In the genomic region with DNA sequence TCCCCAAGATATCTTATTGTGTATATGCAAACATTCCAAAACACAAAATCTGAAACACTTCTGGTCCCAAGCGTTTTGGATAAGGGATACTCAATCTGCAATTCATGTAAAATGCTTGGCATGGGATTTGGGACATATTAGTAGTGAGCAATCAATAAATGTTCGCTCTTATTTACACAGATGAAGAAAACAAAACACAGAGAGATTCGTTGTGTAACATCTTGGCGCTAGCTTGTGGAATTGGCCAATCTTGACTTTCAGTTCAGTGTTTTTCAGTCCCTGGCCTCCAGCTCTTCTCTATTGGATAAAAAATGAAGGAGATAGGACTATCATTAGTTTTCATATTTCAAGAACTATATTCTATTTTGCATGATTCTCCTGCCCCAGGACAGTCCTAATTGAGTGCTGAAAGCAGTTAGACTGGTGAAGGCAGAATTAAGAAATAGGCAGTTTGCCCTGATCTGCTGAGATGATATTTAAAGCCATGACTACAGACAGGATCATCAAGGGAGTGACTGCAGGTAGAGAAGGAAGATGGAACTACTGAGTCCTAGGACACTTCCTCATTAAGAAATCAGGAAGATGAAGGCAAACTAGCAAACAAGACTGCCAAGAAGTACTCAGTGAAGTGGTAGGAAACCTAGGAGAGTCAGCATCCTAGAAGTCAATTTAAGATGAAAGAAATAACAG, we compare ENCODE assay signal across 1 cellular context.
TF ChIP-seq lines count a peak whose summit lies in the region.

No MANE protein-coding gene starts in this region.

TF ChIP-seq in GM23338, 12 proteins besides CTCF, POLR2A, EP300 and RAD21:
- TF ChIP-seq, protein P1, sequence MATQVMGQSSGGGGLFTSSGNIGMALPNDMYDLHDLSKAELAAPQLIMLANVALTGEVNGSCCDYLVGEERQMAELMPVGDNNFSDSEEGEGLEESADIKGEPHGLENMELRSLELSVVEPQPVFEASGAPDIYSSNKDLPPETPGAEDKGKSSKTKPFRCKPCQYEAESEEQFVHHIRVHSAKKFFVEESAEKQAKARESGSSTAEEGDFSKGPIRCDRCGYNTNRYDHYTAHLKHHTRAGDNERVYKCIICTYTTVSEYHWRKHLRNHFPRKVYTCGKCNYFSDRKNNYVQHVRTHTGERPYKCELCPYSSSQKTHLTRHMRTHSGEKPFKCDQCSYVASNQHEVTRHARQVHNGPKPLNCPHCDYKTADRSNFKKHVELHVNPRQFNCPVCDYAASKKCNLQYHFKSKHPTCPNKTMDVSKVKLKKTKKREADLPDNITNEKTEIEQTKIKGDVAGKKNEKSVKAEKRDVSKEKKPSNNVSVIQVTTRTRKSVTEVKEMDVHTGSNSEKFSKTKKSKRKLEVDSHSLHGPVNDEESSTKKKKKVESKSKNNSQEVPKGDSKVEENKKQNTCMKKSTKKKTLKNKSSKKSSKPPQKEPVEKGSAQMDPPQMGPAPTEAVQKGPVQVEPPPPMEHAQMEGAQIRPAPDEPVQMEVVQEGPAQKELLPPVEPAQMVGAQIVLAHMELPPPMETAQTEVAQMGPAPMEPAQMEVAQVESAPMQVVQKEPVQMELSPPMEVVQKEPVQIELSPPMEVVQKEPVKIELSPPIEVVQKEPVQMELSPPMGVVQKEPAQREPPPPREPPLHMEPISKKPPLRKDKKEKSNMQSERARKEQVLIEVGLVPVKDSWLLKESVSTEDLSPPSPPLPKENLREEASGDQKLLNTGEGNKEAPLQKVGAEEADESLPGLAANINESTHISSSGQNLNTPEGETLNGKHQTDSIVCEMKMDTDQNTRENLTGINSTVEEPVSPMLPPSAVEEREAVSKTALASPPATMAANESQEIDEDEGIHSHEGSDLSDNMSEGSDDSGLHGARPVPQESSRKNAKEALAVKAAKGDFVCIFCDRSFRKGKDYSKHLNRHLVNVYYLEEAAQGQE (IDR thresholded peaks at IDR 0.05; ENCODE audit: unreplicated experiment) = no peak
- no peak for TF ChIP-seq NANOG (IDR thresholded peaks at IDR 0.05; ENCODE audit: borderline replicate concordance)
- no peak for TF ChIP-seq POLR2AphosphoS5 (IDR thresholded peaks at IDR 0.05; ENCODE audit: low read depth)
- no peak for TF ChIP-seq EZH2 (IDR thresholded peaks at IDR 0.05; ENCODE audit: low read depth, unreplicated experiment)
- no peak for TF ChIP-seq CREB1 (CRISPR knock-in tag; IDR thresholded peaks at IDR 0.05; ENCODE audit: low read depth)
- no peak for TF ChIP-seq ZNF331 (CRISPR knock-in tag; IDR thresholded peaks at IDR 0.05; ENCODE audit: low read depth)
- no peak for TF ChIP-seq STAT1 (IDR thresholded peaks at IDR 0.05; ENCODE audit: unreplicated experiment)
- no peak for TF ChIP-seq JUNB (IDR thresholded peaks at IDR 0.05; ENCODE audit: unreplicated experiment)
- TF ChIP-seq, protein P2, sequence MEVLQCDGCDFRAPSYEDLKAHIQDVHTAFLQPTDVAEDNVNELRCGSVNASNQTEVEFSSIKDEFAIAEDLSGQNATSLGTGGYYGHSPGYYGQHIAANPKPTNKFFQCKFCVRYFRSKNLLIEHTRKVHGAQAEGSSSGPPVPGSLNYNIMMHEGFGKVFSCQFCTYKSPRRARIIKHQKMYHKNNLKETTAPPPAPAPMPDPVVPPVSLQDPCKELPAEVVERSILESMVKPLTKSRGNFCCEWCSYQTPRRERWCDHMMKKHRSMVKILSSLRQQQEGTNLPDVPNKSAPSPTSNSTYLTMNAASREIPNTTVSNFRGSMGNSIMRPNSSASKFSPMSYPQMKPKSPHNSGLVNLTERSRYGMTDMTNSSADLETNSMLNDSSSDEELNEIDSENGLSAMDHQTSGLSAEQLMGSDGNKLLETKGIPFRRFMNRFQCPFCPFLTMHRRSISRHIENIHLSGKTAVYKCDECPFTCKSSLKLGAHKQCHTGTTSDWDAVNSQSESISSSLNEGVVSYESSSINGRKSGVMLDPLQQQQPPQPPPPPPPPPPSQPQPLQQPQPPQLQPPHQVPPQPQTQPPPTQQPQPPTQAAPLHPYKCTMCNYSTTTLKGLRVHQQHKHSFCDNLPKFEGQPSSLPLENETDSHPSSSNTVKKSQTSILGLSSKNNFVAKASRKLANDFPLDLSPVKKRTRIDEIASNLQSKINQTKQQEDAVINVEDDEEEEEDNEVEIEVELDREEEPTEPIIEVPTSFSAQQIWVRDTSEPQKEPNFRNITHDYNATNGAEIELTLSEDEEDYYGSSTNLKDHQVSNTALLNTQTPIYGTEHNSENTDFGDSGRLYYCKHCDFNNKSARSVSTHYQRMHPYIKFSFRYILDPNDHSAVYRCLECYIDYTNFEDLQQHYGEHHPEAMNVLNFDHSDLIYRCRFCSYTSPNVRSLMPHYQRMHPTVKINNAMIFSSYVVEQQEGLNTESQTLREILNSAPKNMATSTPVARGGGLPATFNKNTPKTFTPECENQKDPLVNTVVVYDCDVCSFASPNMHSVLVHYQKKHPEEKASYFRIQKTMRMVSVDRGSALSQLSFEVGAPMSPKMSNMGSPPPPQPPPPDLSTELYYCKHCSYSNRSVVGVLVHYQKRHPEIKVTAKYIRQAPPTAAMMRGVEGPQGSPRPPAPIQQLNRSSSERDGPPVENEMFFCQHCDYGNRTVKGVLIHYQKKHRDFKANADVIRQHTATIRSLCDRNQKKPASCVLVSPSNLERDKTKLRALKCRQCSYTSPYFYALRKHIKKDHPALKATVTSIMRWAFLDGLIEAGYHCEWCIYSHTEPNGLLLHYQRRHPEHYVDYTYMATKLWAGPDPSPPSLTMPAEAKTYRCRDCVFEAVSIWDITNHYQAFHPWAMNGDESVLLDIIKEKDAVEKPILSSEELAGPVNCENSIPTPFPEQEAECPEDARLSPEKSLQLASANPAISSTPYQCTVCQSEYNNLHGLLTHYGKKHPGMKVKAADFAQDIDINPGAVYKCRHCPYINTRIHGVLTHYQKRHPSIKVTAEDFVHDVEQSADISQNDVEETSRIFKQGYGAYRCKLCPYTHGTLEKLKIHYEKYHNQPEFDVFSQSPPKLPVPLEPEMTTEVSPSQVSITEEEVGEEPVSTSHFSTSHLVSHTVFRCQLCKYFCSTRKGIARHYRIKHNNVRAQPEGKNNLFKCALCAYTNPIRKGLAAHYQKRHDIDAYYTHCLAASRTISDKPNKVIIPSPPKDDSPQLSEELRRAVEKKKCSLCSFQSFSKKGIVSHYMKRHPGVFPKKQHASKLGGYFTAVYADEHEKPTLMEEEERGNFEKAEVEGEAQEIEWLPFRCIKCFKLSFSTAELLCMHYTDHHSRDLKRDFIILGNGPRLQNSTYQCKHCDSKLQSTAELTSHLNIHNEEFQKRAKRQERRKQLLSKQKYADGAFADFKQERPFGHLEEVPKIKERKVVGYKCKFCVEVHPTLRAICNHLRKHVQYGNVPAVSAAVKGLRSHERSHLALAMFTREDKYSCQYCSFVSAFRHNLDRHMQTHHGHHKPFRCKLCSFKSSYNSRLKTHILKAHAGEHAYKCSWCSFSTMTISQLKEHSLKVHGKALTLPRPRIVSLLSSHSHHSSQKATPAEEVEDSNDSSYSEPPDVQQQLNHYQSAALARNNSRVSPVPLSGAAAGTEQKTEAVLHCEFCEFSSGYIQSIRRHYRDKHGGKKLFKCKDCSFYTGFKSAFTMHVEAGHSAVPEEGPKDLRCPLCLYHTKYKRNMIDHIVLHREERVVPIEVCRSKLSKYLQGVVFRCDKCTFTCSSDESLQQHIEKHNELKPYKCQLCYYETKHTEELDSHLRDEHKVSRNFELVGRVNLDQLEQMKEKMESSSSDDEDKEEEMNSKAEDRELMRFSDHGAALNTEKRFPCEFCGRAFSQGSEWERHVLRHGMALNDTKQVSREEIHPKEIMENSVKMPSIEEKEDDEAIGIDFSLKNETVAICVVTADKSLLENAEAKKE (CRISPR knock-in tag; IDR thresholded peaks at IDR 0.05) = no peak
- TF ChIP-seq EZH2phosphoT487 (IDR thresholded peaks at IDR 0.05; ENCODE audit: unreplicated experiment) = no peak
- TF ChIP-seq, protein P3, sequence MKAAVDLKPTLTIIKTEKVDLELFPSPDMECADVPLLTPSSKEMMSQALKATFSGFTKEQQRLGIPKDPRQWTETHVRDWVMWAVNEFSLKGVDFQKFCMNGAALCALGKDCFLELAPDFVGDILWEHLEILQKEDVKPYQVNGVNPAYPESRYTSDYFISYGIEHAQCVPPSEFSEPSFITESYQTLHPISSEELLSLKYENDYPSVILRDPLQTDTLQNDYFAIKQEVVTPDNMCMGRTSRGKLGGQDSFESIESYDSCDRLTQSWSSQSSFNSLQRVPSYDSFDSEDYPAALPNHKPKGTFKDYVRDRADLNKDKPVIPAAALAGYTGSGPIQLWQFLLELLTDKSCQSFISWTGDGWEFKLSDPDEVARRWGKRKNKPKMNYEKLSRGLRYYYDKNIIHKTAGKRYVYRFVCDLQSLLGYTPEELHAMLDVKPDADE (IDR thresholded peaks at IDR 0.05) = no peak
- TF ChIP-seq ZNF114 (CRISPR knock-in tag; IDR thresholded peaks at IDR 0.05) = no peak
